Comparison of ENCODE assay signal across 34 cellular contexts in genomic region chr3:194165619-194166018, GRCh38. TPM values are rescaled to one million over a fixed set of nuclear protein-coding genes. Genes with fewer than 3 reads are reported as not detected.
DNase-seq lines count a peak whose midpoint lies in the region; ATAC-seq, FAIRE-seq and TF ChIP-seq lines count a peak whose summit lies in the region.
"Had no signal": no experiment of that assay in that cellular context is flagged by ENCODE, and none has a peak within 500 bp of the region (broad histone marks: within the 10 kb centered on the region; RNA-seq: fewer than 3 reads in every experiment).

No MANE protein-coding gene starts in this region.

- H3K4me1 Mint-ChIP-seq in endothelial cell (ENCODE audit: unreplicated experiment) (peaks cover 54% of the 10 kb centered on the region), progenitor cell of endocrine pancreas (ENCODE audit: low read depth) (peaks cover 77% of the 10 kb centered on the region), HFFc6 (ENCODE audit: low read depth) (no peaks in the 10 kb centered on the region)
- H3K4me1 Mint-ChIP-seq: activated CD4-positive, alpha-beta T cell treated with anti-CD3 and anti-CD28 coated beads, Interleukin-2, amount 10 ng/mL, durations not matched to agents 7 days and 5 days; CD4-positive, CD25-positive, alpha-beta regulatory T cell; natural killer cell had no signal

- H3K9me3 Mint-ChIP-seq in endothelial cell (ENCODE audit: unreplicated experiment), result no peaks in the 10 kb centered on the region
- H3K9me3 Mint-ChIP-seq in progenitor cell of endocrine pancreas (ENCODE audit: low read depth), result no peaks in the 10 kb centered on the region
- no peaks in the 10 kb centered on the region for H3K9me3 Mint-ChIP-seq in HFFc6
- H3K9me3 Mint-ChIP-seq: activated CD4-positive, alpha-beta T cell treated with anti-CD3 and anti-CD28 coated beads, Interleukin-2, amount 10 ng/mL, durations not matched to agents 7 days and 5 days; activated T-cell treated with anti-CD3 and anti-CD28 coated beads, Interleukin-2, amount 50 U/mL, for 24 hours; natural killer cell had no signal

- H3K27me3 Mint-ChIP-seq in endothelial cell (ENCODE audit: unreplicated experiment), result peaks cover 4% of the 10 kb centered on the region
- H3K27me3 Mint-ChIP-seq in progenitor cell of endocrine pancreas, result no peaks in the 10 kb centered on the region
- H3K27me3 Mint-ChIP-seq in HFFc6 (ENCODE audit: insufficient read depth), result peaks cover 43% of the 10 kb centered on the region

- H3K4me3 Mint-ChIP-seq in endothelial cell (ENCODE audit: unreplicated experiment), result no peak overlapping the region
- H3K4me3 Mint-ChIP-seq in progenitor cell of endocrine pancreas (ENCODE audit: low read depth), result no peak overlapping the region
- no peak overlapping the region for H3K4me3 Mint-ChIP-seq in HFFc6
- H3K4me3 Mint-ChIP-seq: activated CD4-positive, alpha-beta T cell treated with anti-CD3 and anti-CD28 coated beads, Interleukin-2, amount 10 ng/mL, durations not matched to agents 7 days and 5 days; activated naive CD8-positive, alpha-beta T cell; activated T-cell treated with anti-CD3 and anti-CD28 coated beads, Interleukin-2, amount 50 U/mL, for 24 hours; CD4-positive, CD25-positive, alpha-beta regulatory T cell; natural killer cell had no signal

- DNase-seq in NCI-H748 (lab: John Stamatoyannopoulos, UW; ENCODE audit: unreplicated experiment), result peak; percentile 6
- no peak for DNase-seq in NCI-H748 treated with DMSO at 0.1 percent for 48 hours (lab: John Stamatoyannopoulos, UW)
- DNase-seq in NCI-H510A (lab: John Stamatoyannopoulos, UW), result peak; percentile 40
- DNase-seq in endothelial cell (ENCODE audit: low spot score), result no peak
- no peak for DNase-seq in progenitor cell of endocrine pancreas (ENCODE audit: low spot score, unreplicated experiment)
- DNase-seq in urothelium cell line (ENCODE audit: low spot score), result no peak
- no peak for DNase-seq in HFFc6
- DNase-seq: activated CD4-positive, alpha-beta T cell treated with anti-CD3 and anti-CD28 coated beads, Interleukin-2, amount 10 ng/mL, durations not matched to agents 7 days and 5 days; activated effector memory CD4-positive, alpha-beta T cell treated with anti-CD3 and anti-CD28 coated beads, Interleukin-2, amount 50 U/mL, for 16 hours; activated T-cell treated with anti-CD3 and anti-CD28 coated beads, Interleukin-2, amount 50 U/mL, for 24 hours; AML-193; Calu3; CD4-positive, CD25-positive, alpha-beta regulatory T cell; gastrocnemius medialis; KBM-7; kidney glomerular epithelial cell; MG63; natural killer cell; NCI-H1436; NCI-H446 treated with DMSO at 0.1 percent for 48 hours; SHP77 treated with DMSO at 0.1 percent for 48 hours; small intestine; stimulated activated naive CD4-positive, alpha-beta T cell; T-helper 9 cell; WERI-Rb-1 had no signal

- TF ChIP-seq CTCF in endothelial cell (IDR thresholded peaks at IDR 0.05; ENCODE audit: unreplicated experiment) (no peak), progenitor cell of endocrine pancreas (IDR thresholded peaks at IDR 0.05; ENCODE audit: unreplicated experiment) (no peak), HFFc6 (IDR thresholded peaks at IDR 0.05) (no peak)

- FAIRE-seq in urothelium cell line (lab: Jason Lieb, UNC), result no peak
- FAIRE-seq: A204.1, bronchial epithelial cell, GM18507, H54, HTR-8/SVneo, RCC 7860, small intestine had no signal

- ATAC-seq in GM18498 (IDR thresholded peaks at IDR 0.05; ENCODE audit: unreplicated experiment), result no peak
- ATAC-seq: gastrocnemius medialis, natural killer cell had no signal

- peak overlapping the region; percentile 76 for H3K27ac Mint-ChIP-seq in endothelial cell (ENCODE audit: unreplicated experiment)
- H3K27ac Mint-ChIP-seq in progenitor cell of endocrine pancreas, result peak overlapping the region; percentile 9
- no peak overlapping the region for H3K27ac Mint-ChIP-seq in HFFc6
- H3K27ac Mint-ChIP-seq: activated CD4-positive, alpha-beta T cell treated with anti-CD3 and anti-CD28 coated beads, Interleukin-2, amount 10 ng/mL, durations not matched to agents 7 days and 5 days; activated naive CD8-positive, alpha-beta T cell; activated T-cell treated with anti-CD3 and anti-CD28 coated beads, Interleukin-2, amount 50 U/mL, for 24 hours; natural killer cell had no signal

- H3K36me3 Mint-ChIP-seq in endothelial cell (ENCODE audit: low read depth, unreplicated experiment) (no peaks in the 10 kb centered on the region), progenitor cell of endocrine pancreas (ENCODE audit: insufficient read depth) (no peaks in the 10 kb centered on the region), HFFc6 (ENCODE audit: low read depth) (no peaks in the 10 kb centered on the region)
- H3K36me3 Mint-ChIP-seq: activated naive CD8-positive, alpha-beta T cell; CD4-positive, CD25-positive, alpha-beta regulatory T cell; natural killer cell had no signal

RNA-seq across cellular contexts. Expression of gene HES1, which starts 29.7 kb away (rescaled TPM):
- total RNA-seq in endothelial cell (ENCODE audit: unreplicated experiment) (40.3 TPM), progenitor cell of endocrine pancreas (129 and 142 TPM in 2 replicates)
- 10 to 100 TPM in 4 of 6 experiments, 1 to 10 TPM in 2; 4.8 to 15.1 (median 13.4) TPM for total RNA-seq in HFFc6 (2021; fragmentation: NEBNext Ultra II Directional; extraction: Animal tissue kit (Norgen Biotek cat#: 25700))
- total RNA-seq: activated CD8-positive, alpha-beta memory T cell treated with anti-CD3 and anti-CD28 coated beads for 36 hours had no signal

Comparison
In these comparisons a context has a peak if more than half of its experiments do, and no peak if none do; other contexts are left out.
1. DNase-seq: peak in NCI-H748 (single experiment) and NCI-H510A (single experiment); none in NCI-H748 treated with DMSO at 0.1 percent for 48 hours (single experiment), endothelial cell (single experiment), progenitor cell of endocrine pancreas (single experiment), urothelium cell line (single experiment) and HFFc6 (single experiment).